30 cellular contexts compared by ENCODE assay signal in the genomic region with DNA sequence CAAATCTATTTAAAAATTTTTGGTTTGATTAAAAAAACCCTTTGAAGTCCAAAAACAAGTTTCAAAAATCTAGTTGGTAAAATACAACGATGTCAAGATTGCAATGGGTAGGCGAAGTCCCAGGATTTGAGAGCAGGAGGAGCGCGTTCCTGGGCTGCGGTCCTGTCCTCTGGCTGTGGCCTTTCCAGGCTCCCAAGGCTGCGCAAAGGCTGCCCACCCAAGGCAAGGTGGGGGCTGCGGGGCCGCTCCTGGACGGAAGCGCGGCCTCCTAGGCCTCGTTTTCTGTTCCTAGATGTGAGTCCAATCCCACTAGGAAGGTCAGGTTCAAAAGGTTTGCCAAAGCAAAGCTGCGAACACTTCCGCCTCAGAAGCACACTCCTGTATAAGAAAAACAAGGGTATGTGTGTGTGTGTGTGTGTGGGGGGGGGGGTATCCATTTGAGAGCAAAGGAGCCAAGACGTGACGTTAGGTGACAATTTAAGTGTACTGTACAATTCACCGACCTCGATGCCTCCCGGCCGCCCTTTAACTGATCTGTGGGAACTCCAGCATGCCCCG. TPM values are rescaled to one million over a fixed set of nuclear protein-coding genes. Genes with fewer than 3 reads are reported as not detected.
DNase-seq lines count a peak whose midpoint lies in the region; ATAC-seq and TF ChIP-seq lines count a peak whose summit lies in the region.
"Had no signal": no experiment of that assay in that cellular context is flagged by ENCODE, and none has a peak within 500 bp of the region (broad histone marks: within the 10 kb centered on the region; RNA-seq: fewer than 3 reads in every experiment).

No MANE protein-coding gene starts in this region.

- DNase-seq in heart left ventricle (no peak), Right ventricle myocardium superior (no peak), coronary artery (ENCODE audit: low spot score) (no peak), left lung (no peak), suprapubic skin (ENCODE audit: low spot score in 2 of 2) (no peak), immature natural killer cell (no peak), omental fat pad (ENCODE audit: low spot score) (no peak)
- DNase-seq: 8988T; activated CD4-positive, CD25-positive, alpha-beta regulatory T cell treated with anti-CD3 and anti-CD28 coated beads, Interleukin-2, amount 50 U/mL, for 72 hours; activated naive CD4-positive, alpha-beta T cell treated with anti-CD3 and anti-CD28 coated beads, Interleukin-2, amount 10 ng/mL, durations not matched to agents 7 days and 5 days; anterior cingulate cortex; cerebellar nuclear complex; COR-L47; effector CD8-positive, alpha-beta T cell; mesenchymal stem cell; NCI-H1436 treated with DMSO at 0.1 percent for 48 hours; NCI-H2171; NCI-H526 treated with DMSO at 0.1 percent for 48 hours; posterior cingulate gyrus; small intestine; stimulated activated CD4-positive, alpha-beta T cell treated with anti-CD3 and anti-CD28 coated beads, Interleukin-4, amount 100 ng/mL, for 1 hour had no signal

- ATAC-seq in heart left ventricle (no peak), Right ventricle myocardium superior (ENCODE audit: poor library complexity) (no peak), left lung (peak; percentile 61), GM21381 (IDR thresholded peaks at IDR 0.05; ENCODE audit: unreplicated experiment) (no peak), omental fat pad (ENCODE audit: low FRiP score) (no peak)
- ATAC-seq: HCT116 had no signal

- H3K9me3 ChIP-seq in heart left ventricle (no peaks in the 10 kb centered on the region), left lung (peaks cover 0 to 4% of the 10 kb centered on the region in 2 donors), suprapubic skin (no peaks in the 10 kb centered on the region)

- 64 to 67% (median 67%) methylated on average over 19 to 21 of the region's 21 CpGs for WGBS in heart left ventricle, 4 donors
- WGBS in suprapubic skin: 77% methylated on average over 19 of the region's 21 CpGs

- H3K36me3 ChIP-seq in heart left ventricle: no peaks in the 10 kb centered on the region
- H3K36me3 ChIP-seq in left lung: no peaks in the 10 kb centered on the region
- no peaks in the 10 kb centered on the region for H3K36me3 ChIP-seq in suprapubic skin

- H3K27me3 ChIP-seq in heart left ventricle: peaks cover 0 to 53% (median 15%) of the 10 kb centered on the region in 9 donors
- peaks cover 4 to 62% of the 10 kb centered on the region in 2 donors for H3K27me3 ChIP-seq in left lung
- H3K27me3 ChIP-seq in suprapubic skin: peaks cover 29% of the 10 kb centered on the region

- H3K36me3 Mint-ChIP-seq in immature natural killer cell: peaks cover 0 to 4% (median 0%) of the 10 kb centered on the region in 3 donors
- H3K36me3 Mint-ChIP-seq: activated naive CD4-positive, alpha-beta T cell treated with anti-CD3 and anti-CD28 coated beads, Interleukin-2, amount 10 ng/mL, durations not matched to agents 7 days and 5 days had no signal

- H3K4me3 ChIP-seq in heart left ventricle (peak overlapping the region in 10 of 12 donors; percentile 34 to 53 (median 49)), coronary artery (peak overlapping the region; percentile 63), left lung (peak overlapping the region; percentile 28 to 40), suprapubic skin (peak overlapping the region; percentile 44)

- TF ChIP-seq CTCF in heart left ventricle (IDR thresholded peaks at IDR 0.05) (no peak), coronary artery (IDR thresholded peaks at IDR 0.05) (no peak), left lung (IDR thresholded peaks at IDR 0.05) (no peak), suprapubic skin (IDR thresholded peaks at IDR 0.05) (no peak), omental fat pad (IDR thresholded peaks at IDR 0.05) (no peak)

- TF ChIP-seq POLR2A in heart left ventricle (IDR thresholded peaks at IDR 0.05) (no peak), suprapubic skin (IDR thresholded peaks at IDR 0.05) (no peak)

- intact Hi-C loops in heart left ventricle (cut with DNase I) (no loop called here), Right ventricle myocardium superior (cut with DNase I) (no loop called here), left lung (cut with DNase I) (no loop called here)

- H3K4me1 ChIP-seq in heart left ventricle (peaks cover 0 to 9% (median 0%) of the 10 kb centered on the region in 12 donors), left lung (peaks cover 0 to 9% of the 10 kb centered on the region in 2 donors), suprapubic skin (peaks cover 8% of the 10 kb centered on the region)

- no peak overlapping the region for H3K27ac Mint-ChIP-seq in immature natural killer cell
- H3K27ac Mint-ChIP-seq: activated naive CD4-positive, alpha-beta T cell treated with anti-CD3 and anti-CD28 coated beads, Interleukin-2, amount 10 ng/mL, durations not matched to agents 7 days and 5 days; activated T-cell treated with anti-CD3 and anti-CD28 coated beads, Interleukin-2, amount 50 U/mL, for 72 hours; natural killer cell treated with Interleukin-12 subunit alpha and Interleukin-12 subunit beta and Interleukin-15 and Interleukin-18, amount 100 ng/mL, for 72 hours; stimulated activated naive CD8-positive, alpha-beta T cell treated with anti-CD3 and anti-CD28 coated beads, Interleukin-15, Interleukin-2, amounts not matched to agents 100 ng/mL and 50 ng/mL, for 24 hours had no signal

- no peak overlapping the region for H3K4me3 Mint-ChIP-seq in immature natural killer cell
- H3K4me3 Mint-ChIP-seq: activated naive CD4-positive, alpha-beta T cell treated with anti-CD3 and anti-CD28 coated beads, Interleukin-2, amount 10 ng/mL, durations not matched to agents 7 days and 5 days had no signal

- no peak overlapping the region for H3K27ac ChIP-seq in heart left ventricle
- no peak overlapping the region for H3K27ac ChIP-seq in coronary artery
- H3K27ac ChIP-seq in left lung: no peak overlapping the region
- no peak overlapping the region for H3K27ac ChIP-seq in suprapubic skin
- H3K27ac ChIP-seq: RWPE1 had no signal

- H3K9me3 Mint-ChIP-seq in immature natural killer cell: peaks cover 0 to 9% (median 0%) of the 10 kb centered on the region in 6 donors
- H3K9me3 Mint-ChIP-seq: activated naive CD4-positive, alpha-beta T cell treated with anti-CD3 and anti-CD28 coated beads, Interleukin-2, amount 10 ng/mL, durations not matched to agents 7 days and 5 days; natural killer cell treated with Interleukin-12 subunit alpha and Interleukin-12 subunit beta and Interleukin-15 and Interleukin-18, amount 100 ng/mL, for 72 hours had no signal

- no peak for TF ChIP-seq EP300 in suprapubic skin (IDR thresholded peaks at IDR 0.05)

- H3K27me3 Mint-ChIP-seq in immature natural killer cell (ENCODE audit: low read depth in 3 of 3): peaks cover 9 to 40% (median 22%) of the 10 kb centered on the region in 3 donors

- H3K4me1 Mint-ChIP-seq in immature natural killer cell: peaks cover 0 to 5% of the 10 kb centered on the region in 2 donors
- H3K4me1 Mint-ChIP-seq: activated naive CD4-positive, alpha-beta T cell treated with anti-CD3 and anti-CD28 coated beads, Interleukin-2, amount 10 ng/mL, durations not matched to agents 7 days and 5 days had no signal

RNA-seq across cellular contexts. Expression of a gene that starts 9.2 kb away (rescaled TPM):
- total RNA-seq in heart left ventricle: 1 to 10 TPM in 1 of 9 donors, not detected in 8; 2.2 TPM
- polyA plus RNA-seq in heart left ventricle: not detected
- total RNA-seq in Right ventricle myocardium superior: not detected
- total RNA-seq in left lung: not detected
- total RNA-seq in suprapubic skin: not detected
- 1 to 10 TPM in 1 of 3 donors, not detected in 2; 1.8 TPM for polyA plus RNA-seq in immature natural killer cell
- not detected for total RNA-seq in omental fat pad
- total RNA-seq: activated CD8-positive, alpha-beta memory T cell treated with anti-CD3 and anti-CD28 coated beads for 36 hours; activated T-cell treated with anti-CD3 and anti-CD28 coated beads, Interleukin-2, amount 50 U/mL, for 72 hours; fibroblast of lung; glomerular endothelial cell; natural killer cell treated with Interleukin-12 subunit alpha and Interleukin-12 subunit beta and Interleukin-15 and Interleukin-18, amount 100 ng/mL, for 72 hours had no signal
- polyA plus RNA-seq: fibroblast of lung, small intestine had no signal

RNA-seq across cellular contexts. Expression of a gene that starts 28.7 kb away (rescaled TPM):
- total RNA-seq in heart left ventricle: 10 to 100 TPM; 17.8 to 32.5 (median 21.2) TPM
- polyA plus RNA-seq in heart left ventricle: 10 to 100 TPM; 25.3 to 30.9 TPM
- 20.1 TPM for total RNA-seq in Right ventricle myocardium superior
- total RNA-seq in left lung: 10 to 100 TPM; 58.2 to 67.4 TPM
- total RNA-seq in suprapubic skin: 100 to 1,000 TPM in 1 of 4 donors, 10 to 100 TPM in 3; 44.6 to 109 (median 56.1) TPM
- polyA plus RNA-seq in immature natural killer cell: 10 to 100 TPM; 18.5 to 24.3 (median 19.6) TPM
- 10 to 100 TPM; 35.3 to 56.7 (median 48.9) TPM for total RNA-seq in omental fat pad

RNA-seq across cellular contexts. Expression of a gene that starts 54.0 kb away (rescaled TPM):
- total RNA-seq in heart left ventricle (not detected), Right ventricle myocardium superior (not detected), left lung (1 to 10 TPM in 1 of 2 donors, under 1 TPM in 1; 0.92 to 1.4 TPM), suprapubic skin (1 to 10 TPM in 2 of 4 donors, not detected in 2; 1.1 to 1.4 TPM), omental fat pad (not detected)
- polyA plus RNA-seq in heart left ventricle (under 1 TPM; 0.08 to 0.76 TPM), immature natural killer cell (1 to 10 TPM in 1 of 3 donors, under 1 TPM in 1, not detected in 1; 0.72 to 1.9 TPM)
- total RNA-seq: activated CD8-positive, alpha-beta memory T cell treated with anti-CD3 and anti-CD28 coated beads for 36 hours; activated T-cell treated with anti-CD3 and anti-CD28 coated beads, Interleukin-2, amount 50 U/mL, for 72 hours; fibroblast of lung; glomerular endothelial cell; natural killer cell treated with Interleukin-12 subunit alpha and Interleukin-12 subunit beta and Interleukin-15 and Interleukin-18, amount 100 ng/mL, for 72 hours had no signal
- polyA plus RNA-seq: fibroblast of lung had no signal
